1 cellular context compared by ENCODE assay signal in the genomic region with DNA sequence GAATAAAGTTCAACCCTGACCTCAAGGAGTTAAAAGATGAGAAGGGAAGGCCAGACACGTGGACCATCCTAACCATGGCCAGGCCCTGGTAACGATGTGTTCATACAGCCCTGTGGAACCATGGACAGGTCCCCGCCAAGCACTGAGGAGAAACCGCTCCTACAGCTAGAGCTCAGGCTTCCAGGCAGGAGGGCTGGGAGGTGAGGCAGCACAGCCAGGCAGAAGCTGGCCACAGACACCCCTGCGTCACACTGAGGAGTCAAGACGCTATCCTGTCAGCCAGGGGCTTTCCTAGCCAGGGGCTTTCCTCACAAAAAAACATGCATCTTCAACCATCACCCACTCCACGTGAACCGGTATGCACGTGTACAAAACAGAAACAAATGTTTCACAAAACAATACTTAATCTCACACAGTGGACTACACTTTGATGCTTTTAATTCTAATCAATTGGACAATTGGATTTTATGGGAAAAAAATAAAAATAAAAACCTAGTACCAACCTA.
TF ChIP-seq lines count a peak whose summit lies in the region.

No MANE protein-coding gene starts in this region.

TF ChIP-seq in IMR-90, 13 proteins besides CTCF, POLR2A, EP300 and RAD21:
- TF ChIP-seq CHD1 (IDR thresholded peaks at IDR 0.05; ENCODE audit: low read depth, low read length): no peak
- TF ChIP-seq MXI1 (IDR thresholded peaks at IDR 0.05; ENCODE audit: borderline replicate concordance, low read depth, low read length): no peak
- TF ChIP-seq RCOR1 (IDR thresholded peaks at IDR 0.05; ENCODE audit: insufficient replicate concordance, low read length): no peak
- no peak for TF ChIP-seq MAFK (IDR thresholded peaks at IDR 0.05; ENCODE audit: low read depth, low read length)
